Comparison of ENCODE assay signal across 1 cellular context in genomic region chr4:71541541-71541940, GRCh38.
TF ChIP-seq lines count a peak whose summit lies in the region.

No MANE protein-coding gene starts in this region.

TF ChIP-seq in GM23338, 12 proteins besides CTCF, POLR2A, EP300 and RAD21 (continued from another document):
- TF ChIP-seq ETS1 (IDR thresholded peaks at IDR 0.05): no peak
- no peak for TF ChIP-seq EZH2 (IDR thresholded peaks at IDR 0.05; ENCODE audit: low read depth, unreplicated experiment)
- no peak for TF ChIP-seq REST (IDR thresholded peaks at IDR 0.05; ENCODE audit: unreplicated experiment)
- TF ChIP-seq CREB1 (CRISPR knock-in tag; IDR thresholded peaks at IDR 0.05; ENCODE audit: low read depth): no peak
- TF ChIP-seq STAT1 (IDR thresholded peaks at IDR 0.05; ENCODE audit: unreplicated experiment): no peak
